ENCODE assay signal across 2 cellular contexts in the genomic region with DNA sequence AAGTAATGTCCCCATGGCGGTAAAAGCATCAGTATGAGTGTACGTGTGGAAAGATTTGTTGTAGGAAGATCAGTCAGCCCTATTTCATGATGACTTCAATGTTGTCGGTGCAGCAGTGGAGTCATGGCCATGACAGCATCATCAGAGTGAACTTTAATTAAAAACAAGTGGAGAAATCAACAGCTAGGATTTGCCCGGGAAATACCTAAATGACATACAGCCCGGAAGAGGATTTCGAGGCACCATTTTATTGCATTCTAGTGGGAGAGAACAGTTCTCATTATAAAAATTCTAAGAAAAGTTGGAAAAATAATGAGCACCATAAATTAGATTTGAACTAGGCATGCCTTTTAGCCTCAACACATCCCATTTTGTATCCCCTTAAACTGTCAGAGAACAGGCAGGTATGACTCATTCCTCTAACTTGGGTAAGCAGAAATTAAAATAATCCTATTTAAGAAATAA.
A peak's percentile ranks its signal among the peaks of the same experiment; 100 is the strongest.
TF ChIP-seq lines count a peak whose summit lies in the region.

No MANE protein-coding gene starts in this region.

TF ChIP-seq in IMR-90, 13 proteins besides CTCF, POLR2A, EP300 and RAD21:
- TF ChIP-seq MAZ (IDR thresholded peaks at IDR 0.05; ENCODE audit: borderline replicate concordance, low read depth, low read length): no peak
- TF ChIP-seq, protein P1, sequence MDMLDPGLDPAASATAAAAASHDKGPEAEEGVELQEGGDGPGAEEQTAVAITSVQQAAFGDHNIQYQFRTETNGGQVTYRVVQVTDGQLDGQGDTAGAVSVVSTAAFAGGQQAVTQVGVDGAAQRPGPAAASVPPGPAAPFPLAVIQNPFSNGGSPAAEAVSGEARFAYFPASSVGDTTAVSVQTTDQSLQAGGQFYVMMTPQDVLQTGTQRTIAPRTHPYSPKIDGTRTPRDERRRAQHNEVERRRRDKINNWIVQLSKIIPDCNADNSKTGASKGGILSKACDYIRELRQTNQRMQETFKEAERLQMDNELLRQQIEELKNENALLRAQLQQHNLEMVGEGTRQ (IDR thresholded peaks at IDR 0.05; ENCODE audit: low read depth, low read length): no peak
- no peak for TF ChIP-seq RFX5 (IDR thresholded peaks at IDR 0.05; ENCODE audit: low read depth, low read length)
- TF ChIP-seq FOS (IDR thresholded peaks at IDR 0.05; ENCODE audit: low read depth, low read length): peak; percentile 52; the same call in 1 of the 2 replicates
- TF ChIP-seq MAFK (IDR thresholded peaks at IDR 0.05; ENCODE audit: low read depth, low read length): no peak
- TF ChIP-seq MXI1 (IDR thresholded peaks at IDR 0.05; ENCODE audit: borderline replicate concordance, low read depth, low read length): no peak
- TF ChIP-seq NFE2L2 (IDR thresholded peaks at IDR 0.05; ENCODE audit: low read depth, low read length): no peak
TF ChIP-seq in IMR-90: peak in this region for 1.

TF ChIP-seq in endothelial cell of umbilical vein, 7 proteins besides CTCF, POLR2A, EP300 and RAD21:
- TF ChIP-seq EZH2 (IDR thresholded peaks at IDR 0.05; ENCODE audit: borderline replicate concordance, low read depth, low read length, severe bottlenecking) (no peak), FOS (IDR thresholded peaks at IDR 0.05; ENCODE audit: borderline replicate concordance, insufficient read depth, low read length) (peak; percentile 27)
